Comparison of ENCODE assay signal across 19 cellular contexts in the genomic region with DNA sequence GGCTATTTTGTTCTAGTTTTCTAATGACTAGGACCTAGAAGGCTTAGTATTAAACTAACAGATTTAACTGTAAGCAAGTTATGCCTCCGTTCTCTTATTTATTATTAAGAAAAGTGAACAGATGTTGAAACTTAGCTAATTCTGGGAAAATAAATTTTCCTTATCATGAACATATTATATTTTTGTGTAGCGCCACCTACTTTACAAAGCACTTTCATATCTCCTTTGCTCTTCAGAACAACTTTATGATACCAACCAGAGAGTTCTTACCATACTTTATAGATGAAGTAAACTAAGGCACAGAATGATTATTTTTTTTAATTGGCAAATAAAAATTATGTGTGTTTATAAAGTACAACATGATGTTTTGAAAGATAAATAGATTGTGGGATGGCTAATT. TPM values are rescaled to one million over a fixed set of nuclear protein-coding genes. Genes with fewer than 3 reads are reported as not detected.
A peak's percentile ranks its signal among the peaks of the same experiment; 100 is the strongest.
DNase-seq lines count a peak whose midpoint lies in the region; ATAC-seq and TF ChIP-seq lines count a peak whose summit lies in the region.
"Had no signal": no experiment of that assay in that cellular context is flagged by ENCODE, and none has a peak within 500 bp of the region (broad histone marks: within the 10 kb centered on the region; RNA-seq: fewer than 3 reads in every experiment).

No MANE protein-coding gene starts in this region.

- no peak overlapping the region for H2AFZ ChIP-seq in GM23338

- H3K4me3 ChIP-seq in BE2C (ENCODE audit: low read depth, low read length), result no peak overlapping the region
- no peak overlapping the region for H3K4me3 ChIP-seq in LNCaP clone FGC (ENCODE audit: low read depth, low read length)
- no peak overlapping the region for H3K4me3 ChIP-seq in RWPE2 (ENCODE audit: severe bottlenecking)
- H3K4me3 ChIP-seq in GM23338, result no peak overlapping the region
- H3K4me3 ChIP-seq in heart right ventricle, result no peak overlapping the region
- H3K4me3 ChIP-seq: HAP-1, K562, SJSA1 had no signal

- H3K27me3 Mint-ChIP-seq in osteocyte (ENCODE audit: unreplicated experiment) (no peaks in the 10 kb centered on the region), GM23338 (ENCODE audit: insufficient read depth, low read depth, poor library complexity) (no peaks in the 10 kb centered on the region)
- H3K27me3 Mint-ChIP-seq: CD4-positive, alpha-beta T cell had no signal

- TF ChIP-seq CTCF in BE2C (IDR thresholded peaks at IDR 0.05; ENCODE audit: low read depth, low read length), result peak; percentile 4; the same call in 1 of the 2 replicates
- TF ChIP-seq CTCF in LNCaP clone FGC (IDR thresholded peaks at IDR 0.05; ENCODE audit: control insufficient read depth, extremely low read depth, insufficient read depth), result peak; percentile 42
- peak; percentile 20 for TF ChIP-seq CTCF in RWPE2 (IDR thresholded peaks at IDR 0.05; ENCODE audit: poor library complexity, severe bottlenecking)
- TF ChIP-seq CTCF in osteocyte (IDR thresholded peaks at IDR 0.05), result peak; percentile 13
- peak in 1 of 2 experiments; percentile 14; a peak in 1 of 4 replicates for TF ChIP-seq CTCF in GM23338 (conservative IDR thresholded peaks at IDR 0.05; ENCODE audit: low read depth in 2 of 2)
- TF ChIP-seq CTCF in heart right ventricle (IDR thresholded peaks at IDR 0.05), result no peak

- H3K79me2 ChIP-seq in GM23338 (replicated peaks; ENCODE audit: insufficient read depth), result no peaks in the 10 kb centered on the region

- ATAC-seq in RWPE2 (ENCODE audit: low read depth) (no peak), GM23338 (no peak), heart right ventricle (no peak)
- ATAC-seq: K562 had no signal

- intact Hi-C loops in heart right ventricle (cut with DNase I), result loop anchor here in 1 of 10 donors (5.0 kb wide), 1 partner anchor 1092 kb away; no protein-coding TSS in a partner anchor

- H3K4me3 Mint-ChIP-seq in osteocyte (ENCODE audit: unreplicated experiment) (no peak overlapping the region), GM23338 (no peak overlapping the region)
- H3K4me3 Mint-ChIP-seq: CD4-positive, alpha-beta T cell had no signal

- no peaks in the 10 kb centered on the region for H3K27me3 ChIP-seq in BE2C
- H3K27me3 ChIP-seq in RWPE2 (ENCODE audit: insufficient read depth, poor library complexity, severe bottlenecking), result no peaks in the 10 kb centered on the region
- no peaks in the 10 kb centered on the region for H3K27me3 ChIP-seq in GM23338 (ENCODE audit: insufficient read depth)
- H3K27me3 ChIP-seq in heart right ventricle, result no peaks in the 10 kb centered on the region
- H3K27me3 ChIP-seq: SJSA1 had no signal

- no peaks in the 10 kb centered on the region for H3K4me1 Mint-ChIP-seq in osteocyte (ENCODE audit: unreplicated experiment)
- H3K4me1 Mint-ChIP-seq in GM23338, result 0 out of 3 replicates have a peak, but pooled peaks cover 3% of the 10 kb centered on the region

- H3K36me3 Mint-ChIP-seq in osteocyte (ENCODE audit: unreplicated experiment) (peaks cover 39% of the 10 kb centered on the region), GM23338 (ENCODE audit: low read depth) (peaks cover 32% of the 10 kb centered on the region)

- H3K4me1 ChIP-seq in BE2C (no peaks in the 10 kb centered on the region), RWPE2 (ENCODE audit: insufficient read depth, poor library complexity, severe bottlenecking) (no peaks in the 10 kb centered on the region), GM23338 (ENCODE audit: insufficient read depth) (no peaks in the 10 kb centered on the region), heart right ventricle (no peaks in the 10 kb centered on the region)
- H3K4me1 ChIP-seq: HAP-1, SJSA1 had no signal

- H3K9me3 ChIP-seq in BE2C (no peaks in the 10 kb centered on the region), RWPE2 (ENCODE audit: severe bottlenecking) (no peaks in the 10 kb centered on the region), heart right ventricle (no peaks in the 10 kb centered on the region)
- H3K9me3 ChIP-seq: HAP-1, SJSA1 had no signal

- no peaks in the 10 kb centered on the region for H3K9me2 ChIP-seq in GM23338 (ENCODE audit: insufficient read depth)

- H3F3A ChIP-seq in GM23338 (replicated peaks; ENCODE audit: low read depth), result no peaks in the 10 kb centered on the region

- H3K27ac ChIP-seq in RWPE2 (ENCODE audit: poor library complexity, severe bottlenecking), result no peak overlapping the region
- no peak overlapping the region for H3K27ac ChIP-seq in GM23338 (ENCODE audit: low read depth)
- no peak overlapping the region for H3K27ac ChIP-seq in heart right ventricle
- H3K27ac ChIP-seq: SJSA1 had no signal

- H4K20me1 ChIP-seq in GM23338 (replicated peaks; ENCODE audit: insufficient read depth), result no peaks in the 10 kb centered on the region

- H3K9me3 Mint-ChIP-seq in osteocyte (ENCODE audit: unreplicated experiment), result no peaks in the 10 kb centered on the region
- no peaks in the 10 kb centered on the region for H3K9me3 Mint-ChIP-seq in GM23338
- H3K9me3 Mint-ChIP-seq: CD4-positive, alpha-beta T cell had no signal

- peaks cover 36% of the 10 kb centered on the region for H3K36me3 ChIP-seq in BE2C
- peaks cover 74% of the 10 kb centered on the region for H3K36me3 ChIP-seq in RWPE2 (ENCODE audit: low read depth)
- peaks cover 5% of the 10 kb centered on the region; the same call in 1 of the 2 replicates for H3K36me3 ChIP-seq in GM23338 (ENCODE audit: insufficient read depth)
- H3K36me3 ChIP-seq in heart right ventricle, result peaks cover 0 to 100% (median 36%) of the 10 kb centered on the region in 9 donors

- H3K27ac Mint-ChIP-seq in osteocyte (ENCODE audit: unreplicated experiment) (no peak overlapping the region), GM23338 (no peak overlapping the region)
- H3K27ac Mint-ChIP-seq: CD4-positive, alpha-beta T cell had no signal

- no peak for DNase-seq in BE2C
- DNase-seq in LNCaP clone FGC (ENCODE audit: low read depth), result no peak
- DNase-seq in RWPE2 (ENCODE audit: low spot score), result no peak
- DNase-seq in osteocyte (ENCODE audit: extremely low spot score, unreplicated experiment), result no peak
- no peak for DNase-seq in GM23338 (ENCODE audit: low spot score)
- DNase-seq in heart right ventricle, result no peak
- no peak for DNase-seq in GF-D8 (lab: John Stamatoyannopoulos, UW)
- DNase-seq: ACHN; CD4-positive, alpha-beta T cell; DMS53; NCI-H1092; NCI-H146; NCI-H2081 treated with DMSO at 0.1 percent for 48 hours; NCI-H2227 treated with DMSO at 0.1 percent for 48 hours; NCI-H524 had no signal

- 95 to 96% methylated on average over 2 of the region's 2 CpGs for WGBS in heart right ventricle, 2 donors

- H3K4me2 ChIP-seq in GM23338, result no peak overlapping the region

TF ChIP-seq in GM23338, 12 proteins besides CTCF, POLR2A, EP300 and RAD21 (continues in another document):
- TF ChIP-seq ZNF114 (CRISPR knock-in tag; IDR thresholded peaks at IDR 0.05), result no peak
- TF ChIP-seq NANOG (IDR thresholded peaks at IDR 0.05; ENCODE audit: borderline replicate concordance), result no peak
- TF ChIP-seq ZNF331 (CRISPR knock-in tag; IDR thresholded peaks at IDR 0.05; ENCODE audit: low read depth), result no peak
- TF ChIP-seq, protein P1, sequence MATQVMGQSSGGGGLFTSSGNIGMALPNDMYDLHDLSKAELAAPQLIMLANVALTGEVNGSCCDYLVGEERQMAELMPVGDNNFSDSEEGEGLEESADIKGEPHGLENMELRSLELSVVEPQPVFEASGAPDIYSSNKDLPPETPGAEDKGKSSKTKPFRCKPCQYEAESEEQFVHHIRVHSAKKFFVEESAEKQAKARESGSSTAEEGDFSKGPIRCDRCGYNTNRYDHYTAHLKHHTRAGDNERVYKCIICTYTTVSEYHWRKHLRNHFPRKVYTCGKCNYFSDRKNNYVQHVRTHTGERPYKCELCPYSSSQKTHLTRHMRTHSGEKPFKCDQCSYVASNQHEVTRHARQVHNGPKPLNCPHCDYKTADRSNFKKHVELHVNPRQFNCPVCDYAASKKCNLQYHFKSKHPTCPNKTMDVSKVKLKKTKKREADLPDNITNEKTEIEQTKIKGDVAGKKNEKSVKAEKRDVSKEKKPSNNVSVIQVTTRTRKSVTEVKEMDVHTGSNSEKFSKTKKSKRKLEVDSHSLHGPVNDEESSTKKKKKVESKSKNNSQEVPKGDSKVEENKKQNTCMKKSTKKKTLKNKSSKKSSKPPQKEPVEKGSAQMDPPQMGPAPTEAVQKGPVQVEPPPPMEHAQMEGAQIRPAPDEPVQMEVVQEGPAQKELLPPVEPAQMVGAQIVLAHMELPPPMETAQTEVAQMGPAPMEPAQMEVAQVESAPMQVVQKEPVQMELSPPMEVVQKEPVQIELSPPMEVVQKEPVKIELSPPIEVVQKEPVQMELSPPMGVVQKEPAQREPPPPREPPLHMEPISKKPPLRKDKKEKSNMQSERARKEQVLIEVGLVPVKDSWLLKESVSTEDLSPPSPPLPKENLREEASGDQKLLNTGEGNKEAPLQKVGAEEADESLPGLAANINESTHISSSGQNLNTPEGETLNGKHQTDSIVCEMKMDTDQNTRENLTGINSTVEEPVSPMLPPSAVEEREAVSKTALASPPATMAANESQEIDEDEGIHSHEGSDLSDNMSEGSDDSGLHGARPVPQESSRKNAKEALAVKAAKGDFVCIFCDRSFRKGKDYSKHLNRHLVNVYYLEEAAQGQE (IDR thresholded peaks at IDR 0.05; ENCODE audit: unreplicated experiment), result no peak
- TF ChIP-seq EZH2 (IDR thresholded peaks at IDR 0.05; ENCODE audit: low read depth, unreplicated experiment), result no peak

RNA-seq across cellular contexts. Expression of gene NME9, which starts 59.4 kb away (rescaled TPM):
- polyA plus RNA-seq in BE2C (2012; ENCODE audit: insufficient read depth, insufficient read length, low read depth), result 0.42 TPM
- not detected in 2 replicates for total RNA-seq in osteocyte
- total RNA-seq in GM23338 (2014; rRNA removed; shearing (Covaris generic)), result 0.14 TPM in 1 of 2 replicates, not detected in the other
- polyA plus RNA-seq in GM23338 (2016; fragmentation: Nextera tagmentation; extraction: Ambion mirVana), result 1.4 and 2.0 TPM in 2 replicates
- total RNA-seq in heart right ventricle, result under 1 TPM in 1 of 10 donors, not detected in 9; 0.44 TPM
- polyA plus RNA-seq in heart right ventricle, result under 1 TPM in 1 of 2 donors, not detected in 1; 0.15 TPM
- total RNA-seq: K562, MCF 10A had no signal

Comparison
In these comparisons a context has a peak if more than half of its experiments do, and no peak if none do; other contexts are left out.
1. CTCF ChIP-seq: peak in BE2C (single experiment), LNCaP clone FGC (single experiment), RWPE2 (single experiment) and osteocyte (single experiment); none in heart right ventricle (0 of 9).